Comparison of ENCODE assay signal across 8 cellular contexts in genomic region chr19:32638625-32639024, GRCh38.
"Had no signal": no experiment of that assay in that cellular context is flagged by ENCODE, and none has a peak within 500 bp of the region (broad histone marks: within the 10 kb centered on the region; RNA-seq: fewer than 3 reads in every experiment).

No MANE protein-coding gene starts in this region.

- DNase-seq: GDM1, GF-D8 had no signal

- H3K4me3 ChIP-seq: GM12878 had no signal

- FAIRE-seq: G401.6, GM12878, GM12891, GM12892, GM18507, GM19239 had no signal

- ATAC-seq: GM12878 had no signal
